Comparison of ENCODE assay signal across 1 cellular context in the genomic region with DNA sequence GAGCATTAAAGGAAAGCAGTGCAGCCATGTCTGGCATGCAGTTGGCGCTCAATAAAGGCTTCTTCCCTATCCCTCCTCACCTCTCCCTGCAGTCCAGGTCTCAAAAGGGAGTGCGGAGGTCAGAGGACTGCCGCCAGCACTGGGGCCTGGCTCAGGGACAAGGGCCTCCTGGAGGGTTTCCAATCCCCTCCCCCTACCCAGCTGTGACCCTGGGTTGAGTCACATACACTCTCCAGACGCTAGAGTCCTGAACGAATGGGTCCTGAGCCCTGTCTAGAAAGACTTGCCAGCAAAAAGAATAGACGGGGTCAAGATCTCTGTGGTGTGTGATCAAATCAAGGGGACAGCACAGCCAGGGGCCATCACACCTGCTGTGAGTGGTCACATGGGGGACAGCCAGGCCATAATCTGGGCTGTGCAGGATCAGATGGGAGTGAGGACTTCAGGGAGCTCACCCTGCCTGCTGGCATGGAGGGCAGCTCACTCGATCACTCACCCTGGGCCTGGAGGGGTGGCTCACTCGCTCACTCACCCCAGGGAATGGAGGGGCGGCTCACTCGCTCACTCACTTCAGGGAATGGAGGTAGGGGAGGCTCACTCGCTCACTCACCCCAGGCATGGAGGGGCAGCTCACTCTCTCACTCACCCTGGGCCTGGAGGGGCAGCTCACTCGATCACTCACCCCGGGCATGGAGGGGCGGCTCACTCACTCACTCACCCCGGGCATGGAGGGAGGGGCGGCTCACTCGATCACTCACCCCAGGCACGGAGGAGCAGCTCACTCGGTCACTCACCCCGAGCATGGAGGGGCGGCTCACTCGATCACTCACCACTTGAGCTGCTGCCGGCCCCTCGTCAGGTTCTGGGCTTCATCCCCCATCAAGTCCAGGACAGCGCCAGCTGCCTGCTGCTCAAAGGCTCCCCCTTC.
A peak's percentile ranks its signal among the peaks of the same experiment; 100 is the strongest.
TF ChIP-seq lines count a peak whose summit lies in the region.

No MANE protein-coding gene starts in this region.

TF ChIP-seq in K562, 482 proteins besides CTCF, POLR2A, EP300 and RAD21 (continued from another document and continues in another):
- TF ChIP-seq STAT5A (IDR thresholded peaks at IDR 0.05; ENCODE audit: borderline replicate concordance, low read length) (0 out of 2 replicates have a peak, but pooled peaks have one; percentile 26), SAP30 (IDR thresholded peaks at IDR 0.05; ENCODE audit: borderline replicate concordance, insufficient read depth, low read depth, low read length, poor library complexity, severe bottlenecking) (no peak), LARP7 (IDR thresholded peaks at IDR 0.05) (no peak), MED1 (CRISPR knock-in tag; IDR thresholded peaks at IDR 0.05; ENCODE audit: borderline replicate concordance) (no peak), ZNF766 (CRISPR knock-in tag; conservative IDR thresholded peaks at IDR 0.05) (no peak), PURB (CRISPR knock-in tag; IDR thresholded peaks at IDR 0.05; ENCODE audit: low read depth) (no peak), XRCC3 (IDR thresholded peaks at IDR 0.05) (no peak), NCOR1 (IDR thresholded peaks at IDR 0.05) (no peak), ZNF76 (CRISPR knock-in tag; IDR thresholded peaks at IDR 0.05; ENCODE audit: borderline replicate concordance) (no peak), IFI16 (CRISPR knock-in tag; IDR thresholded peaks at IDR 0.05) (no peak), CBFA2T2 (conservative IDR thresholded peaks at IDR 0.05) (peak; percentile 44; the same call in 1 of the 2 replicates), KLF1 (tag; IDR thresholded peaks at IDR 0.05) (no peak), HDAC1 (IDR thresholded peaks at IDR 0.05) (no peak), CBX5 (IDR thresholded peaks at IDR 0.05; ENCODE audit: borderline replicate concordance, low read depth) (no peak), NFIC (IDR thresholded peaks at IDR 0.05) (peak; percentile 67), ZKSCAN8 (CRISPR knock-in tag; IDR thresholded peaks at IDR 0.05) (peak; percentile 94), SMAD2 (IDR thresholded peaks at IDR 0.05; ENCODE audit: low read depth, low read length) (no peak), RBM39 (optimal IDR thresholded peaks at IDR 0.05; ENCODE audit: low read depth, low read length) (no peak), POLR3A (IDR thresholded peaks at IDR 0.05; ENCODE audit: borderline replicate concordance, extremely low read depth, insufficient read depth, insufficient read length) (no peak)
- TF ChIP-seq, protein P1, sequence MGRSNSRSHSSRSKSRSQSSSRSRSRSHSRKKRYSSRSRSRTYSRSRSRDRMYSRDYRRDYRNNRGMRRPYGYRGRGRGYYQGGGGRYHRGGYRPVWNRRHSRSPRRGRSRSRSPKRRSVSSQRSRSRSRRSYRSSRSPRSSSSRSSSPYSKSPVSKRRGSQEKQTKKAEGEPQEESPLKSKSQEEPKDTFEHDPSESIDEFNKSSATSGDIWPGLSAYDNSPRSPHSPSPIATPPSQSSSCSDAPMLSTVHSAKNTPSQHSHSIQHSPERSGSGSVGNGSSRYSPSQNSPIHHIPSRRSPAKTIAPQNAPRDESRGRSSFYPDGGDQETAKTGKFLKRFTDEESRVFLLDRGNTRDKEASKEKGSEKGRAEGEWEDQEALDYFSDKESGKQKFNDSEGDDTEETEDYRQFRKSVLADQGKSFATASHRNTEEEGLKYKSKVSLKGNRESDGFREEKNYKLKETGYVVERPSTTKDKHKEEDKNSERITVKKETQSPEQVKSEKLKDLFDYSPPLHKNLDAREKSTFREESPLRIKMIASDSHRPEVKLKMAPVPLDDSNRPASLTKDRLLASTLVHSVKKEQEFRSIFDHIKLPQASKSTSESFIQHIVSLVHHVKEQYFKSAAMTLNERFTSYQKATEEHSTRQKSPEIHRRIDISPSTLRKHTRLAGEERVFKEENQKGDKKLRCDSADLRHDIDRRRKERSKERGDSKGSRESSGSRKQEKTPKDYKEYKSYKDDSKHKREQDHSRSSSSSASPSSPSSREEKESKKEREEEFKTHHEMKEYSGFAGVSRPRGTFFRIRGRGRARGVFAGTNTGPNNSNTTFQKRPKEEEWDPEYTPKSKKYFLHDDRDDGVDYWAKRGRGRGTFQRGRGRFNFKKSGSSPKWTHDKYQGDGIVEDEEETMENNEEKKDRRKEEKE (IDR thresholded peaks at IDR 0.05; ENCODE audit: borderline replicate concordance in 1 of 2, control insufficient read depth in 1 of 2, low read depth in 2 of 2, low read length in 1 of 2): no peak
- TF ChIP-seq, protein P2, sequence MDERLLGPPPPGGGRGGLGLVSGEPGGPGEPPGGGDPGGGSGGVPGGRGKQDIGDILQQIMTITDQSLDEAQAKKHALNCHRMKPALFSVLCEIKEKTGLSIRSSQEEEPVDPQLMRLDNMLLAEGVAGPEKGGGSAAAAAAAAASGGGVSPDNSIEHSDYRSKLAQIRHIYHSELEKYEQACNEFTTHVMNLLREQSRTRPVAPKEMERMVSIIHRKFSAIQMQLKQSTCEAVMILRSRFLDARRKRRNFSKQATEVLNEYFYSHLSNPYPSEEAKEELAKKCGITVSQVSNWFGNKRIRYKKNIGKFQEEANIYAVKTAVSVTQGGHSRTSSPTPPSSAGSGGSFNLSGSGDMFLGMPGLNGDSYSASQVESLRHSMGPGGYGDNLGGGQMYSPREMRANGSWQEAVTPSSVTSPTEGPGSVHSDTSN (CRISPR knock-in tag; IDR thresholded peaks at IDR 0.05; ENCODE audit: low read depth): no peak
- TF ChIP-seq, protein P2 (tag; conservative IDR thresholded peaks at IDR 0.05; ENCODE audit: low read depth): no peak
- TF ChIP-seq, protein P3, sequence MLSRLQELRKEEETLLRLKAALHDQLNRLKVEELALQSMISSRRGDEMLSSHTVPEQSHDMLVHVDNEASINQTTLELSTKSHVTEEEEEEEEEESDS (CRISPR knock-in tag; IDR thresholded peaks at IDR 0.05): no peak
- TF ChIP-seq, protein P4, sequence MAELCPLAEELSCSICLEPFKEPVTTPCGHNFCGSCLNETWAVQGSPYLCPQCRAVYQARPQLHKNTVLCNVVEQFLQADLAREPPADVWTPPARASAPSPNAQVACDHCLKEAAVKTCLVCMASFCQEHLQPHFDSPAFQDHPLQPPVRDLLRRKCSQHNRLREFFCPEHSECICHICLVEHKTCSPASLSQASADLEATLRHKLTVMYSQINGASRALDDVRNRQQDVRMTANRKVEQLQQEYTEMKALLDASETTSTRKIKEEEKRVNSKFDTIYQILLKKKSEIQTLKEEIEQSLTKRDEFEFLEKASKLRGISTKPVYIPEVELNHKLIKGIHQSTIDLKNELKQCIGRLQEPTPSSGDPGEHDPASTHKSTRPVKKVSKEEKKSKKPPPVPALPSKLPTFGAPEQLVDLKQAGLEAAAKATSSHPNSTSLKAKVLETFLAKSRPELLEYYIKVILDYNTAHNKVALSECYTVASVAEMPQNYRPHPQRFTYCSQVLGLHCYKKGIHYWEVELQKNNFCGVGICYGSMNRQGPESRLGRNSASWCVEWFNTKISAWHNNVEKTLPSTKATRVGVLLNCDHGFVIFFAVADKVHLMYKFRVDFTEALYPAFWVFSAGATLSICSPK (IDR thresholded peaks at IDR 0.05; ENCODE audit: borderline replicate concordance): no peak
- TF ChIP-seq, protein P5, sequence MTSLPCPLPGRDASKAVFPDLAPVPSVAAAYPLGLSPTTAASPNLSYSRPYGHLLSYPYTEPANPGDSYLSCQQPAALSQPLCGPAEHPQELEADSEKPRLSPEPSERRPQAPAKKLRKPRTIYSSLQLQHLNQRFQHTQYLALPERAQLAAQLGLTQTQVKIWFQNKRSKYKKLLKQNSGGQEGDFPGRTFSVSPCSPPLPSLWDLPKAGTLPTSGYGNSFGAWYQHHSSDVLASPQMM (CRISPR knock-in tag; IDR thresholded peaks at IDR 0.05): no peak
- TF ChIP-seq, protein P6, sequence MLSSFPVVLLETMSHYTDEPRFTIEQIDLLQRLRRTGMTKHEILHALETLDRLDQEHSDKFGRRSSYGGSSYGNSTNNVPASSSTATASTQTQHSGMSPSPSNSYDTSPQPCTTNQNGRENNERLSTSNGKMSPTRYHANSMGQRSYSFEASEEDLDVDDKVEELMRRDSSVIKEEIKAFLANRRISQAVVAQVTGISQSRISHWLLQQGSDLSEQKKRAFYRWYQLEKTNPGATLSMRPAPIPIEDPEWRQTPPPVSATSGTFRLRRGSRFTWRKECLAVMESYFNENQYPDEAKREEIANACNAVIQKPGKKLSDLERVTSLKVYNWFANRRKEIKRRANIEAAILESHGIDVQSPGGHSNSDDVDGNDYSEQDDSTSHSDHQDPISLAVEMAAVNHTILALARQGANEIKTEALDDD (IDR thresholded peaks at IDR 0.05): no peak
- TF ChIP-seq, protein P7, sequence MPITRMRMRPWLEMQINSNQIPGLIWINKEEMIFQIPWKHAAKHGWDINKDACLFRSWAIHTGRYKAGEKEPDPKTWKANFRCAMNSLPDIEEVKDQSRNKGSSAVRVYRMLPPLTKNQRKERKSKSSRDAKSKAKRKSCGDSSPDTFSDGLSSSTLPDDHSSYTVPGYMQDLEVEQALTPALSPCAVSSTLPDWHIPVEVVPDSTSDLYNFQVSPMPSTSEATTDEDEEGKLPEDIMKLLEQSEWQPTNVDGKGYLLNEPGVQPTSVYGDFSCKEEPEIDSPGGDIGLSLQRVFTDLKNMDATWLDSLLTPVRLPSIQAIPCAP (CRISPR knock-in tag; IDR thresholded peaks at IDR 0.05; ENCODE audit: borderline replicate concordance): no peak
- TF ChIP-seq, protein P8, sequence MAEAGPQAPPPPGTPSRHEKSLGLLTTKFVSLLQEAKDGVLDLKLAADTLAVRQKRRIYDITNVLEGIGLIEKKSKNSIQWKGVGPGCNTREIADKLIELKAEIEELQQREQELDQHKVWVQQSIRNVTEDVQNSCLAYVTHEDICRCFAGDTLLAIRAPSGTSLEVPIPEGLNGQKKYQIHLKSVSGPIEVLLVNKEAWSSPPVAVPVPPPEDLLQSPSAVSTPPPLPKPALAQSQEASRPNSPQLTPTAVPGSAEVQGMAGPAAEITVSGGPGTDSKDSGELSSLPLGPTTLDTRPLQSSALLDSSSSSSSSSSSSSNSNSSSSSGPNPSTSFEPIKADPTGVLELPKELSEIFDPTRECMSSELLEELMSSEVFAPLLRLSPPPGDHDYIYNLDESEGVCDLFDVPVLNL (CRISPR knock-in tag; IDR thresholded peaks at IDR 0.05; ENCODE audit: low read depth): no peak
- TF ChIP-seq, protein P9, sequence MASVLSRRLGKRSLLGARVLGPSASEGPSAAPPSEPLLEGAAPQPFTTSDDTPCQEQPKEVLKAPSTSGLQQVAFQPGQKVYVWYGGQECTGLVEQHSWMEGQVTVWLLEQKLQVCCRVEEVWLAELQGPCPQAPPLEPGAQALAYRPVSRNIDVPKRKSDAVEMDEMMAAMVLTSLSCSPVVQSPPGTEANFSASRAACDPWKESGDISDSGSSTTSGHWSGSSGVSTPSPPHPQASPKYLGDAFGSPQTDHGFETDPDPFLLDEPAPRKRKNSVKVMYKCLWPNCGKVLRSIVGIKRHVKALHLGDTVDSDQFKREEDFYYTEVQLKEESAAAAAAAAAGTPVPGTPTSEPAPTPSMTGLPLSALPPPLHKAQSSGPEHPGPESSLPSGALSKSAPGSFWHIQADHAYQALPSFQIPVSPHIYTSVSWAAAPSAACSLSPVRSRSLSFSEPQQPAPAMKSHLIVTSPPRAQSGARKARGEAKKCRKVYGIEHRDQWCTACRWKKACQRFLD (CRISPR knock-in tag; IDR thresholded peaks at IDR 0.05): no peak
- TF ChIP-seq, protein P10, sequence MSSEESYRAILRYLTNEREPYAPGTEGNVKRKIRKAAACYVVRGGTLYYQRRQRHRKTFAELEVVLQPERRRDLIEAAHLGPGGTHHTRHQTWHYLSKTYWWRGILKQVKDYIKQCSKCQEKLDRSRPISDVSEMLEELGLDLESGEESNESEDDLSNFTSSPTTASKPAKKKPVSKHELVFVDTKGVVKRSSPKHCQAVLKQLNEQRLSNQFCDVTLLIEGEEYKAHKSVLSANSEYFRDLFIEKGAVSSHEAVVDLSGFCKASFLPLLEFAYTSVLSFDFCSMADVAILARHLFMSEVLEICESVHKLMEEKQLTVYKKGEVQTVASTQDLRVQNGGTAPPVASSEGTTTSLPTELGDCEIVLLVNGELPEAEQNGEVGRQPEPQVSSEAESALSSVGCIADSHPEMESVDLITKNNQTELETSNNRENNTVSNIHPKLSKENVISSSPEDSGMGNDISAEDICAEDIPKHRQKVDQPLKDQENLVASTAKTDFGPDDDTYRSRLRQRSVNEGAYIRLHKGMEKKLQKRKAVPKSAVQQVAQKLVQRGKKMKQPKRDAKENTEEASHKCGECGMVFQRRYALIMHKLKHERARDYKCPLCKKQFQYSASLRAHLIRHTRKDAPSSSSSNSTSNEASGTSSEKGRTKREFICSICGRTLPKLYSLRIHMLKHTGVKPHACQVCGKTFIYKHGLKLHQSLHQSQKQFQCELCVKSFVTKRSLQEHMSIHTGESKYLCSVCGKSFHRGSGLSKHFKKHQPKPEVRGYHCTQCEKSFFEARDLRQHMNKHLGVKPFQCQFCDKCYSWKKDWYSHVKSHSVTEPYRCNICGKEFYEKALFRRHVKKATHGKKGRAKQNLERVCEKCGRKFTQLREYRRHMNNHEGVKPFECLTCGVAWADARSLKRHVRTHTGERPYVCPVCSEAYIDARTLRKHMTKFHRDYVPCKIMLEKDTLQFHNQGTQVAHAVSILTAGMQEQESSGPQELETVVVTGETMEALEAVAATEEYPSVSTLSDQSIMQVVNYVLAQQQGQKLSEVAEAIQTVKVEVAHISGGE (CRISPR knock-in tag; IDR thresholded peaks at IDR 0.05): no peak
- TF ChIP-seq, protein P11, sequence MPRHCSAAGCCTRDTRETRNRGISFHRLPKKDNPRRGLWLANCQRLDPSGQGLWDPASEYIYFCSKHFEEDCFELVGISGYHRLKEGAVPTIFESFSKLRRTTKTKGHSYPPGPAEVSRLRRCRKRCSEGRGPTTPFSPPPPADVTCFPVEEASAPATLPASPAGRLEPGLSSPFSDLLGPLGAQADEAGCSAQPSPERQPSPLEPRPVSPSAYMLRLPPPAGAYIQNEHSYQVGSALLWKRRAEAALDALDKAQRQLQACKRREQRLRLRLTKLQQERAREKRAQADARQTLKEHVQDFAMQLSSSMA (CRISPR knock-in tag; IDR thresholded peaks at IDR 0.05): no peak
- TF ChIP-seq, protein P12, sequence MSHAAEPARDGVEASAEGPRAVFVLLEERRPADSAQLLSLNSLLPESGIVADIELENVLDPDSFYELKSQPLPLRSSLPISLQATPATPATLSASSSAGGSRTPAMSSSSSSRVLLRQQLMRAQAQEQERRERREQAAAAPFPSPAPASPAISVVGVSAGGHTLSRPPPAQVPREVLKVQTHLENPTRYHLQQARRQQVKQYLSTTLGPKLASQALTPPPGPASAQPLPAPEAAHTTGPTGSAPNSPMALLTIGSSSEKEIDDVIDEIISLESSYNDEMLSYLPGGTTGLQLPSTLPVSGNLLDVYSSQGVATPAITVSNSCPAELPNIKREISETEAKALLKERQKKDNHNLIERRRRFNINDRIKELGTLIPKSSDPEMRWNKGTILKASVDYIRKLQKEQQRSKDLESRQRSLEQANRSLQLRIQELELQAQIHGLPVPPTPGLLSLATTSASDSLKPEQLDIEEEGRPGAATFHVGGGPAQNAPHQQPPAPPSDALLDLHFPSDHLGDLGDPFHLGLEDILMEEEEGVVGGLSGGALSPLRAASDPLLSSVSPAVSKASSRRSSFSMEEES (CRISPR knock-in tag; IDR thresholded peaks at IDR 0.05): no peak
